In the genomic region with DNA sequence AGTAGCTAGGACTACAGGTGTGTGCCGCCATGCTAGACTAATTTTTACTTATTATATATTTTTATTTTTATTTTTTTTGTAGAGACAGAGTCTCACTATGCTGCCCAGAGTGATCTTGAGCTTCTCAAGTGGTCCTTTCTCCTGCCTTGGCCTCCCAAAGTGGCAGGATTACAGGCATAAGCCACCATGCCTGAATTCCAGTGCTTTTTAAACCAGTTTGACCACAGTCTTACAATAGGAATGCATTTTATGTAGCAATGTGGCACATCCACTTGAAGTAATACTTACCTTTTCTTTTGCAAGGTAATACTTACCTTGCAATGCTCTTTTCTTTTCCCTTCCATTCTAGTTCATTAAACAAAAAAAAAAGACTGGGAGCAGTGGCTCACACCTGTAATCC, we compare ENCODE assay signal across 15 cellular contexts. TPM values are rescaled to one million over a fixed set of nuclear protein-coding genes. Genes with fewer than 3 reads are reported as not detected.
A peak's percentile ranks its signal among the peaks of the same experiment; 100 is the strongest.
DNase-seq lines count a peak whose midpoint lies in the region; ATAC-seq and TF ChIP-seq lines count a peak whose summit lies in the region.
"Had no signal": no experiment of that assay in that cellular context is flagged by ENCODE, and none has a peak within 500 bp of the region (broad histone marks: within the 10 kb centered on the region; RNA-seq: fewer than 3 reads in every experiment).

No MANE protein-coding gene starts in this region.

- intact Hi-C loops in MCF 10A (cut with micrococcal nuclease), result loop anchor here (2.0 kb wide), 1 partner anchor 100 kb away; no protein-coding TSS in a partner anchor
- intact Hi-C loops in breast epithelium (cut with DNase I; ENCODE audit: low total_unique reads), result no loop called here
- intact Hi-C loops in lower lobe of right lung (cut with DNase I), result no loop called here

- no peaks in the 10 kb centered on the region for H3K27me3 Mint-ChIP-seq in MCF 10A (ENCODE audit: insufficient read depth, unreplicated experiment)
- no peaks in the 10 kb centered on the region for H3K27me3 Mint-ChIP-seq in activated naive CD8-positive, alpha-beta T cell treated with anti-CD3 and anti-CD28 coated beads, Interleukin-2, amount 50 U/mL, for 24 hours

- H3K27ac ChIP-seq in breast epithelium (no peak overlapping the region), epithelial cell of prostate (peak overlapping the region; percentile 52), lower lobe of right lung (peak overlapping the region; percentile 28)
- H3K27ac ChIP-seq: BLaER1 treated with 17β-estradiol and CSF1 and Interleukin-3, amounts not matched to agents 10 nM and 100 nM; KMS-11 had no signal

- no peak for TF ChIP-seq CTCF in MCF 10A (IDR thresholded peaks at IDR 0.05; ENCODE audit: unreplicated experiment)
- TF ChIP-seq CTCF in breast epithelium (IDR thresholded peaks at IDR 0.05), result no peak
- no peak for TF ChIP-seq CTCF in lower lobe of right lung (IDR thresholded peaks at IDR 0.05)

- H3K4me1 ChIP-seq in breast epithelium, result no peaks in the 10 kb centered on the region
- no peaks in the 10 kb centered on the region for H3K4me1 ChIP-seq in lower lobe of right lung

- peak overlapping the region; percentile 58 for H3K4me3 Mint-ChIP-seq in MCF 10A (ENCODE audit: unreplicated experiment)
- no peak overlapping the region for H3K4me3 Mint-ChIP-seq in activated naive CD8-positive, alpha-beta T cell treated with anti-CD3 and anti-CD28 coated beads, Interleukin-2, amount 50 U/mL, for 24 hours
- H3K4me3 Mint-ChIP-seq: CD8-positive, alpha-beta memory T cell had no signal

- no peak for TF ChIP-seq POLR2A in breast epithelium (IDR thresholded peaks at IDR 0.05)

- CTCF ChIA-PET in MCF 10A (lab: Yijun Ruan, JAX), result interaction anchor here (0.6 to 1.3 kb wide), 5 partner anchors 10 to 649 kb away, joined by 3 to 4 read pairs (median 3); no protein-coding TSS in a partner anchor

- H3K36me3 ChIP-seq in breast epithelium (no peaks in the 10 kb centered on the region), lower lobe of right lung (no peaks in the 10 kb centered on the region)
- H3K36me3 ChIP-seq: BLaER1 treated with 17β-estradiol and CSF1 and Interleukin-3, amounts not matched to agents 10 nM and 100 nM had no signal

- H3K27me3 ChIP-seq in breast epithelium (no peaks in the 10 kb centered on the region), lower lobe of right lung (ENCODE audit: low read depth) (no peaks in the 10 kb centered on the region)
- H3K27me3 ChIP-seq: BLaER1 treated with 17β-estradiol and CSF1 and Interleukin-3, amounts not matched to agents 10 nM and 100 nM had no signal

- H3K27ac Mint-ChIP-seq in MCF 10A (ENCODE audit: low read depth, unreplicated experiment), result no peak overlapping the region
- H3K27ac Mint-ChIP-seq in activated naive CD8-positive, alpha-beta T cell treated with anti-CD3 and anti-CD28 coated beads, Interleukin-2, amount 50 U/mL, for 24 hours, result no peak overlapping the region
- H3K27ac Mint-ChIP-seq: CD8-positive, alpha-beta memory T cell had no signal

- no peaks in the 10 kb centered on the region for H3K9me3 Mint-ChIP-seq in MCF 10A (ENCODE audit: unreplicated experiment)
- H3K9me3 Mint-ChIP-seq in activated naive CD8-positive, alpha-beta T cell treated with anti-CD3 and anti-CD28 coated beads, Interleukin-2, amount 50 U/mL, for 24 hours, result no peaks in the 10 kb centered on the region
- H3K9me3 Mint-ChIP-seq: CD8-positive, alpha-beta memory T cell had no signal

- no peak for DNase-seq in MCF 10A (ENCODE audit: unreplicated experiment)
- DNase-seq in breast epithelium (ENCODE audit: low spot score in 2 of 2), result no peak
- DNase-seq in epithelial cell of prostate (ENCODE audit: low read depth, low spot score), result no peak
- DNase-seq in lower lobe of right lung, result no peak
- no peak for DNase-seq in activated naive CD8-positive, alpha-beta T cell treated with anti-CD3 and anti-CD28 coated beads, Interleukin-2, amount 50 U/mL, for 24 hours
- no peak for DNase-seq in NCI-H526 treated with DMSO at 0.1 percent for 48 hours (lab: John Stamatoyannopoulos, UW)
- no peak for DNase-seq in NCI-H2029 treated with DMSO at 0.1 percent for 48 hours (lab: John Stamatoyannopoulos, UW)
- no peak for DNase-seq in NCI-H1105 (lab: John Stamatoyannopoulos, UW)
- DNase-seq: CD8-positive, alpha-beta memory T cell; NCI-H1092 treated with DMSO at 0.1 percent for 48 hours; NCI-H1694; NCI-H2107; OCI-M1 had no signal

- no peaks in the 10 kb centered on the region for H3K36me3 Mint-ChIP-seq in MCF 10A (ENCODE audit: insufficient read depth, unreplicated experiment)
- H3K36me3 Mint-ChIP-seq in activated naive CD8-positive, alpha-beta T cell treated with anti-CD3 and anti-CD28 coated beads, Interleukin-2, amount 50 U/mL, for 24 hours (ENCODE audit: low read depth), result no peaks in the 10 kb centered on the region
- H3K36me3 Mint-ChIP-seq: CD8-positive, alpha-beta memory T cell had no signal

- BruUV-seq in MCF 10A (replicated peaks; lab: Mats Ljungman, UMichigan), result no TSS peak

- no peaks in the 10 kb centered on the region for H3K9me3 ChIP-seq in breast epithelium
- no peaks in the 10 kb centered on the region for H3K9me3 ChIP-seq in lower lobe of right lung
- H3K9me3 ChIP-seq: BLaER1 treated with 17β-estradiol and CSF1 and Interleukin-3, amounts not matched to agents 10 nM and 100 nM had no signal

- H3K4me3 ChIP-seq in breast epithelium (no peak overlapping the region), lower lobe of right lung (no peak overlapping the region)
- H3K4me3 ChIP-seq: BLaER1 treated with 17β-estradiol and CSF1 and Interleukin-3, amounts not matched to agents 10 nM and 100 nM had no signal

- H3K4me1 Mint-ChIP-seq in MCF 10A (ENCODE audit: insufficient read depth, unreplicated experiment), result peaks cover 17% of the 10 kb centered on the region
- peaks cover 11% of the 10 kb centered on the region for H3K4me1 Mint-ChIP-seq in activated naive CD8-positive, alpha-beta T cell treated with anti-CD3 and anti-CD28 coated beads, Interleukin-2, amount 50 U/mL, for 24 hours
- H3K4me1 Mint-ChIP-seq: CD8-positive, alpha-beta memory T cell had no signal

- ATAC-seq in lower lobe of right lung, result peak; percentile 79 to 90
- ATAC-seq in activated naive CD8-positive, alpha-beta T cell treated with anti-CD3 and anti-CD28 coated beads, Interleukin-2, amount 50 U/mL, for 24 hours, result no peak

- POLR2A ChIA-PET in MCF 10A (lab: Yijun Ruan, JAX), result interaction anchor here (0.6 to 1.7 kb wide), 4 partner anchors 36 to 96 kb away, joined by 3 to 6 read pairs (median 4); no protein-coding TSS in a partner anchor

RNA-seq across cellular contexts. Expression of a gene that starts 38.0 kb away (rescaled TPM):
- 0.89 and 1.7 TPM in 2 replicates for total RNA-seq in MCF 10A (2022)
- 1,000 to 10,000 TPM in 1 of 3 donors, 10 to 100 TPM in 2; 63.4 to 1,281 (median 78.3) TPM for total RNA-seq in breast epithelium
- total RNA-seq in lower lobe of right lung, result 224 TPM

Comparison
In these comparisons a context has a peak if more than half of its experiments do, and no peak if none do; other contexts are left out.
1. RNA of a gene that starts 38.0 kb away (total RNA-seq): 224 TPM in lower lobe of right lung (single experiment) and 63.4 to 1,281 TPM in breast epithelium; 0.89 to 1.7 TPM in MCF 10A; every median in the first group is over 10 times any median in the second.
2. H3K27ac ChIP-seq: peak in epithelial cell of prostate (single experiment) and lower lobe of right lung (single experiment); none in breast epithelium (0 of 2).